Comparison of ENCODE assay signal across 1 cellular context in the genomic region with DNA sequence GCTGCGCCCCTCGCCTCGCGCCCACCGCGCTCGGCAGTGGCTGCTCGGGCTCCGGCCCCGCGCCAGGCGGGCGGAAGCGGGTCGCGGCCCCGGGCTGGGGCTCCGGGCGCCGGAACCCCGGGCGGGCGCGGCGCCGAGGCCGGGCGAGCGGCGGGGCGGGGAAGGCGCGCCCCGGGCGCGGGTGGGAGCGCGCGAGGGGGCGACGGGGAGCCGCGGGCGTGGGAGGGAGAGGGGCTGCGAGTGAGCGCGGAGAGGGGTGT.
A peak's percentile ranks its signal among the peaks of the same experiment; 100 is the strongest.
TF ChIP-seq lines count a peak whose summit lies in the region.

No MANE protein-coding gene starts in this region.

TF ChIP-seq in K562, 482 proteins besides CTCF, POLR2A, EP300 and RAD21 (continued from another document):
- TF ChIP-seq RBBP5 (IDR thresholded peaks at IDR 0.05; ENCODE audit: borderline replicate concordance, insufficient read depth, low read length, poor library complexity, severe bottlenecking) (peak; percentile 13), MAZ (CRISPR knock-in tag; conservative IDR thresholded peaks at IDR 0.05 in 1 of 2, IDR thresholded peaks at IDR 0.05 in 1 of 2) (peak in 1 of 2 experiments; percentile 9; a peak in 1 of 4 replicates), MYC (IDR thresholded peaks at IDR 0.05; ENCODE audit: low read depth, low read length) (0 out of 2 replicates have a peak, but pooled peaks have one; percentile 0), MYC (CRISPR knock-in tag; IDR thresholded peaks at IDR 0.05; ENCODE audit: borderline replicate concordance, low read depth) (no peak), ZNF766 (CRISPR knock-in tag; conservative IDR thresholded peaks at IDR 0.05) (0 out of 2 replicates have a peak, but pooled peaks have one; percentile 58), GABPA (tag; conservative IDR thresholded peaks at IDR 0.05; ENCODE audit: low read depth) (peak; percentile 72), MEF2A (IDR thresholded peaks at IDR 0.05; ENCODE audit: control insufficient read depth, low read depth, low read length) (no peak), ZNF778 (CRISPR knock-in tag; IDR thresholded peaks at IDR 0.05) (no peak)
- TF ChIP-seq, protein P1, sequence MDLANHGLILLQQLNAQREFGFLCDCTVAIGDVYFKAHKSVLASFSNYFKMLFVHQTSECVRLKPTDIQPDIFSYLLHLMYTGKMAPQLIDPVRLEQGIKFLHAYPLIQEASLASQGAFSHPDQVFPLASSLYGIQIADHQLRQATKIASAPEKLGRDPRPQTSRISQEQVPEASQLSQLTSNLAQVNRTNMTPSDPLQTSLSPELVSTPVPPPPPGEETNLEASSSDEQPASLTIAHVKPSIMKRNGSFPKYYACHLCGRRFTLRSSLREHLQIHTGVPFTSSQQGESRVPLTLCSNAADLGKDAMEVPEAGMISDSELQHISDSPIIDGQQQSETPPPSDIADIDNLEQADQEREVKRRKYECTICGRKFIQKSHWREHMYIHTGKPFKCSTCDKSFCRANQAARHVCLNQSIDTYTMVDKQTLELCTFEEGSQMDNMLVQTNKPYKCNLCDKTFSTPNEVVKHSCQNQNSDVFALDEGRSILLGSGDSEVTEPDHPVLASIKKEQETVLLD (IDR thresholded peaks at IDR 0.05), result no peak
- TF ChIP-seq, protein P2, sequence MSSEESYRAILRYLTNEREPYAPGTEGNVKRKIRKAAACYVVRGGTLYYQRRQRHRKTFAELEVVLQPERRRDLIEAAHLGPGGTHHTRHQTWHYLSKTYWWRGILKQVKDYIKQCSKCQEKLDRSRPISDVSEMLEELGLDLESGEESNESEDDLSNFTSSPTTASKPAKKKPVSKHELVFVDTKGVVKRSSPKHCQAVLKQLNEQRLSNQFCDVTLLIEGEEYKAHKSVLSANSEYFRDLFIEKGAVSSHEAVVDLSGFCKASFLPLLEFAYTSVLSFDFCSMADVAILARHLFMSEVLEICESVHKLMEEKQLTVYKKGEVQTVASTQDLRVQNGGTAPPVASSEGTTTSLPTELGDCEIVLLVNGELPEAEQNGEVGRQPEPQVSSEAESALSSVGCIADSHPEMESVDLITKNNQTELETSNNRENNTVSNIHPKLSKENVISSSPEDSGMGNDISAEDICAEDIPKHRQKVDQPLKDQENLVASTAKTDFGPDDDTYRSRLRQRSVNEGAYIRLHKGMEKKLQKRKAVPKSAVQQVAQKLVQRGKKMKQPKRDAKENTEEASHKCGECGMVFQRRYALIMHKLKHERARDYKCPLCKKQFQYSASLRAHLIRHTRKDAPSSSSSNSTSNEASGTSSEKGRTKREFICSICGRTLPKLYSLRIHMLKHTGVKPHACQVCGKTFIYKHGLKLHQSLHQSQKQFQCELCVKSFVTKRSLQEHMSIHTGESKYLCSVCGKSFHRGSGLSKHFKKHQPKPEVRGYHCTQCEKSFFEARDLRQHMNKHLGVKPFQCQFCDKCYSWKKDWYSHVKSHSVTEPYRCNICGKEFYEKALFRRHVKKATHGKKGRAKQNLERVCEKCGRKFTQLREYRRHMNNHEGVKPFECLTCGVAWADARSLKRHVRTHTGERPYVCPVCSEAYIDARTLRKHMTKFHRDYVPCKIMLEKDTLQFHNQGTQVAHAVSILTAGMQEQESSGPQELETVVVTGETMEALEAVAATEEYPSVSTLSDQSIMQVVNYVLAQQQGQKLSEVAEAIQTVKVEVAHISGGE (CRISPR knock-in tag; IDR thresholded peaks at IDR 0.05), result peak in 1 of 3 experiments; percentile 68; a peak in 2 of 6 replicates
- TF ChIP-seq, protein P3, sequence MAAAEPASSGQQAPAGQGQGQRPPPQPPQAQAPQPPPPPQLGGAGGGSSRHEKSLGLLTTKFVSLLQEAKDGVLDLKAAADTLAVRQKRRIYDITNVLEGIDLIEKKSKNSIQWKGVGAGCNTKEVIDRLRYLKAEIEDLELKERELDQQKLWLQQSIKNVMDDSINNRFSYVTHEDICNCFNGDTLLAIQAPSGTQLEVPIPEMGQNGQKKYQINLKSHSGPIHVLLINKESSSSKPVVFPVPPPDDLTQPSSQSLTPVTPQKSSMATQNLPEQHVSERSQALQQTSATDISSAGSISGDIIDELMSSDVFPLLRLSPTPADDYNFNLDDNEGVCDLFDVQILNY (CRISPR knock-in tag; IDR thresholded peaks at IDR 0.05), result no peak
- TF ChIP-seq, protein P4, sequence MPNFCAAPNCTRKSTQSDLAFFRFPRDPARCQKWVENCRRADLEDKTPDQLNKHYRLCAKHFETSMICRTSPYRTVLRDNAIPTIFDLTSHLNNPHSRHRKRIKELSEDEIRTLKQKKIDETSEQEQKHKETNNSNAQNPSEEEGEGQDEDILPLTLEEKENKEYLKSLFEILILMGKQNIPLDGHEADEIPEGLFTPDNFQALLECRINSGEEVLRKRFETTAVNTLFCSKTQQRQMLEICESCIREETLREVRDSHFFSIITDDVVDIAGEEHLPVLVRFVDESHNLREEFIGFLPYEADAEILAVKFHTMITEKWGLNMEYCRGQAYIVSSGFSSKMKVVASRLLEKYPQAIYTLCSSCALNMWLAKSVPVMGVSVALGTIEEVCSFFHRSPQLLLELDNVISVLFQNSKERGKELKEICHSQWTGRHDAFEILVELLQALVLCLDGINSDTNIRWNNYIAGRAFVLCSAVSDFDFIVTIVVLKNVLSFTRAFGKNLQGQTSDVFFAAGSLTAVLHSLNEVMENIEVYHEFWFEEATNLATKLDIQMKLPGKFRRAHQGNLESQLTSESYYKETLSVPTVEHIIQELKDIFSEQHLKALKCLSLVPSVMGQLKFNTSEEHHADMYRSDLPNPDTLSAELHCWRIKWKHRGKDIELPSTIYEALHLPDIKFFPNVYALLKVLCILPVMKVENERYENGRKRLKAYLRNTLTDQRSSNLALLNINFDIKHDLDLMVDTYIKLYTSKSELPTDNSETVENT (CRISPR knock-in tag; IDR thresholded peaks at IDR 0.05), result no peak
